ENCODE assay signal across 23 cellular contexts in genomic region chr1:233098255-233098580, GRCh38.
"Had no signal": no experiment of that assay in that cellular context is flagged by ENCODE, and none has a peak within 500 bp of the region (broad histone marks: within the 10 kb centered on the region; RNA-seq: fewer than 3 reads in every experiment).

No MANE protein-coding gene starts in this region.

- DNase-seq: activated CD4-positive, alpha-beta T cell treated with anti-CD3 and anti-CD28 coated beads, Interleukin-2, amount 10 ng/mL, durations not matched to agents 7 days and 5 days; activated CD4-positive, CD25-positive, alpha-beta regulatory T cell treated with anti-CD3 and anti-CD28 coated beads, Interleukin-2, amount 50 U/mL, for 72 hours; activated CD8-positive, alpha-beta T cell treated with anti-CD3 and anti-CD28 coated beads, Interleukin-2, amount 10 ng/mL, durations not matched to agents 7 days and 5 days; activated naive CD4-positive, alpha-beta T cell; adrenal gland; cerebellar nuclear complex; foreskin fibroblast; kidney; lower lobe of right lung; naive thymus-derived CD8-positive, alpha-beta T cell; right cardiac atrium; stimulated activated CD4-positive, alpha-beta T cell treated with anti-CD3 and anti-CD28 coated beads, Interleukin-12 subunit alpha, Interleukin-12 subunit beta, amount 100 ng/mL, for 4 hours; stimulated activated CD4-positive, alpha-beta T cell treated with anti-CD3 and anti-CD28 coated beads, Interleukin-4, amount 100 ng/mL, for 4 hours; stimulated activated naive CD8-positive, alpha-beta T cell treated with anti-CD3 and anti-CD28 coated beads, Interleukin-15, Interleukin-2, amounts not matched to agents 100 U/mL and 50 U/mL, for 24 hours; T-cell; thyroid gland; upper lobe of right lung; WERI-Rb-1 had no signal

- H3K4me3 ChIP-seq: adrenal gland, ascending aorta, coronary artery, lower lobe of right lung, thyroid gland, upper lobe of right lung had no signal

- H3K36me3 ChIP-seq: adrenal gland, ascending aorta, lower lobe of right lung, neutrophil, thyroid gland, upper lobe of right lung, WERI-Rb-1 had no signal

- H3K9ac ChIP-seq: parathyroid adenoma had no signal

- H3K9me3 ChIP-seq: adrenal gland, ascending aorta, lower lobe of right lung, neutrophil, thyroid gland, upper lobe of right lung had no signal

- ATAC-seq: activated CD8-positive, alpha-beta T cell treated with anti-CD3 and anti-CD28 coated beads, Interleukin-2, amount 10 ng/mL, durations not matched to agents 7 days and 5 days; lower lobe of right lung; naive thymus-derived CD8-positive, alpha-beta T cell; right cardiac atrium; stimulated activated naive CD8-positive, alpha-beta T cell treated with anti-CD3 and anti-CD28 coated beads, Interleukin-15, Interleukin-2, amounts not matched to agents 100 U/mL and 50 U/mL, for 24 hours; T-cell; upper lobe of right lung had no signal

- H3K27me3 ChIP-seq: adrenal gland, ascending aorta, neutrophil, thyroid gland, upper lobe of right lung had no signal

- H2AFZ ChIP-seq: parathyroid adenoma had no signal

- FAIRE-seq: kidney, TTC549 had no signal

- H3K27ac ChIP-seq: adrenal gland, ascending aorta, coronary artery, lower lobe of right lung, neutrophil, parathyroid adenoma, thyroid gland, upper lobe of right lung, WERI-Rb-1 had no signal

- H3K4me1 ChIP-seq: adrenal gland, ascending aorta, lower lobe of right lung, parathyroid adenoma, thyroid gland, upper lobe of right lung had no signal
